In the genomic region with DNA sequence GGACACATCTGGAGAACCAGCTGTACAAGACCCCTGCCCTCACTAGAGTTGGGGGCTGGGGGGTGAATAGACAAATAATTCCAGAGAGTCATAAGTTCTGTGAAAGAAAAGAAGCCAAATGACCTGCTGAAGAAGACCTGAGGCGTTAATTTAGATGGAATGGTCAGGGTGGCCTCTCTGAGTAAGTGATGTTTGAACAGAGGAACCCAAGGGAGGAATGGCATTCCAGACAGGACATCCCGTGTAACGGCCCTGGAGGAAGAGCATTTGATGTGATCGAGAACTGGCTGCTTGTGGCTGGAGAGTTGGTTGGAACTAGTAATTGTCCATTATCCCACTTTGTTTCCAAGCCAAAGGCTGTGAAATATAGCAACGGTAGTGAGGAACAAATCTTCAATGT, we compare ENCODE assay signal across 8 cellular contexts. TPM values are rescaled to one million over a fixed set of nuclear protein-coding genes. Genes with fewer than 3 reads are reported as not detected.
A peak's percentile ranks its signal among the peaks of the same experiment; 100 is the strongest.
DNase-seq lines count a peak whose midpoint lies in the region; ATAC-seq and TF ChIP-seq lines count a peak whose summit lies in the region.

No MANE protein-coding gene starts in this region.

- no peaks in the 10 kb centered on the region for H3K27me3 ChIP-seq in A673 (replicated peaks; ENCODE audit: insufficient read depth, low read depth, low read length, poor library complexity)
- no peaks in the 10 kb centered on the region for H3K27me3 ChIP-seq in IMR-90 (ENCODE audit: control insufficient read depth, insufficient read depth, low read length)
- no peaks in the 10 kb centered on the region for H3K27me3 ChIP-seq in mucosa of rectum (ENCODE audit: control insufficient read depth in 2 of 2, insufficient read depth in 2 of 2, low read length in 2 of 2)

- H3K18ac ChIP-seq in IMR-90 (ENCODE audit: low read depth, low read length) = no peak overlapping the region

- peak overlapping the region; percentile 89 for H2AFZ ChIP-seq in IMR-90 (replicated peaks; ENCODE audit: low read length, poor library complexity)

- H2BK120ac ChIP-seq in IMR-90 (ENCODE audit: low read depth, low read length) = no peak overlapping the region; the same call in 1 of the 2 replicates

- H3K4ac ChIP-seq in IMR-90 (ENCODE audit: low read depth, low read length) = peak overlapping the region; percentile 74

- H3K9me3 Mint-ChIP-seq in central memory CD8-positive, alpha-beta T cell = no peaks in the 10 kb centered on the region

- H3K79me1 ChIP-seq in IMR-90 (ENCODE audit: low read depth in 1 of 2, low read length in 2 of 2) = peaks cover 41 to 47% of the 10 kb centered on the region in 2 experiments

- no peak overlapping the region for H4K5ac ChIP-seq in IMR-90 (ENCODE audit: low read depth, low read length)

- H3K4me3 ChIP-seq in A673 (ENCODE audit: low read depth, low read length, poor library complexity, severe bottlenecking) = peak overlapping the region; percentile 67
- H3K4me3 ChIP-seq in IMR-90 (ENCODE audit: insufficient read depth, low read depth, low read length) = peak overlapping the region; percentile 89
- H3K4me3 ChIP-seq in mucosa of rectum (ENCODE audit: low read length in 2 of 2) = peak overlapping the region; percentile 85 to 93

- peak overlapping the region; percentile 95 for H3K4me2 ChIP-seq in IMR-90 (ENCODE audit: low read depth, low read length)

- H3K4me1 Mint-ChIP-seq in central memory CD8-positive, alpha-beta T cell = peaks cover 51% of the 10 kb centered on the region

- dilution Hi-C loops in IMR-90 (cut with HindIII; ENCODE audit: low sequenced_read_pairs, unreplicated experiment) = no loop called here

- peak overlapping the region; percentile 57; the same call in 1 of the 2 replicates for H2AK5ac ChIP-seq in IMR-90 (ENCODE audit: low read depth, low read length)

- peak overlapping the region; percentile 78 for H3K27ac ChIP-seq in A673 (ENCODE audit: low read depth, low read length, poor library complexity, severe bottlenecking)
- peak overlapping the region; percentile 67; the same call in 1 of the 2 replicates for H3K27ac ChIP-seq in IMR-90 (ENCODE audit: insufficient read depth, low read length)
- peak overlapping the region; percentile 83 to 99 for H3K27ac ChIP-seq in mucosa of rectum (ENCODE audit: low read depth in 2 of 2, low read length in 2 of 2)

- H3K27ac Mint-ChIP-seq in central memory CD8-positive, alpha-beta T cell (ENCODE audit: low read depth) = peak overlapping the region; percentile 99

- CTCF ChIA-PET in A673 (lab: Charles Lee) = no interaction called here
- CTCF ChIA-PET in IMR-90 (lab: Yijun Ruan, JAX) = no interaction called here

- peak overlapping the region; percentile 36; the same call in 1 of the 2 replicates for H4K91ac ChIP-seq in IMR-90 (ENCODE audit: insufficient read depth, low read depth, low read length)

- BruUV-seq in A673 (replicated peaks; lab: Mats Ljungman, UMichigan) (TSS peak; percentile 57), IMR-90 (replicated peaks; lab: Mats Ljungman, UMichigan) (TSS peak; percentile 15)

- peak overlapping the region; percentile 80 for H3K9ac ChIP-seq in IMR-90 (ENCODE audit: low read depth, low read length)
- H3K9ac ChIP-seq in mucosa of rectum (ENCODE audit: low read depth in 1 of 2, low read length in 2 of 2) = peak overlapping the region; percentile 82 to 97

- 57% methylated on average over 1 of the region's 5 CpGs; no CpG with 5 or more reads in 1 of the 2 experiments for WGBS in IMR-90 (ENCODE audit: extremely low coverage in 2 of 2, insufficient read length in 1 of 2), 2 experiments

- H3K27me3 Mint-ChIP-seq in central memory CD8-positive, alpha-beta T cell = no peaks in the 10 kb centered on the region

- no peaks in the 10 kb centered on the region for H4K20me1 ChIP-seq in IMR-90 (ENCODE audit: insufficient read depth, low read length)

- DNase-seq in A673 (ENCODE audit: low spot score) (no peak), IMR-90 (no peak)
- no peak for DNase-seq in central memory CD8-positive, alpha-beta T cell (ENCODE audit: low spot score in 2 of 2)
- DNase-seq in stimulated activated CD4-positive, alpha-beta T cell treated with anti-CD3 and anti-CD28 coated beads, Interleukin-4, amount 100 ng/mL, for 24 hours = no peak
- no peak for DNase-seq in activated effector memory CD4-positive, alpha-beta T cell treated with Interleukin-2 at 50 U/mL for 16 hours

- H2BK15ac ChIP-seq in IMR-90 (ENCODE audit: low read depth, low read length) = no peak overlapping the region

- H3K4me3 Mint-ChIP-seq in central memory CD8-positive, alpha-beta T cell = peak overlapping the region; percentile 99

- no peaks in the 10 kb centered on the region for H3K9me3 ChIP-seq in A673 (ENCODE audit: low read depth, low read length, poor library complexity, severe bottlenecking)
- H3K9me3 ChIP-seq in IMR-90 (ENCODE audit: control insufficient read depth, insufficient read depth, low read length) = no peaks in the 10 kb centered on the region
- no peaks in the 10 kb centered on the region for H3K9me3 ChIP-seq in mucosa of rectum (ENCODE audit: control insufficient read depth in 2 of 2, low read length in 2 of 2)

- no peak overlapping the region for H2BK20ac ChIP-seq in IMR-90 (ENCODE audit: low read depth, low read length)

- H4K8ac ChIP-seq in IMR-90 (ENCODE audit: low read depth in 2 of 2, low read length in 2 of 2) = peak overlapping the region; percentile 80 to 87

- POLR2A ChIA-PET in A673 (lab: Charles Lee; ENCODE audit: low non-redundant PET) (no interaction called here), IMR-90 (lab: Charles Lee; ENCODE audit: unreplicated experiment) (no interaction called here)

- peak overlapping the region; percentile 82 for H3K14ac ChIP-seq in IMR-90 (replicated peaks; ENCODE audit: low read depth, low read length)

- no peak for ATAC-seq in IMR-90 (ENCODE audit: low read depth)
- no peak for ATAC-seq in central memory CD8-positive, alpha-beta T cell (replicated peaks; ENCODE audit: extremely low read depth, poor library complexity, severe bottlenecking)
- no peak for ATAC-seq in GM18502 (IDR thresholded peaks at IDR 0.05; ENCODE audit: poor library complexity, unreplicated experiment)
- no peak for ATAC-seq in activated CD4-positive, CD25-positive, alpha-beta regulatory T cell treated with anti-CD3 and anti-CD28 coated beads, Interleukin-2, amount 50 U/mL, for 24 hours

- peak overlapping the region; percentile 19 for H3K23ac ChIP-seq in IMR-90 (ENCODE audit: low read depth, low read length)

- TF ChIP-seq RAD21 in IMR-90 (IDR thresholded peaks at IDR 0.05; ENCODE audit: low read length) = no peak

- peaks cover 9% of the 10 kb centered on the region; the same call in 1 of the 2 replicates for H3K9me1 ChIP-seq in IMR-90 (ENCODE audit: insufficient read depth, low read length)

- H3K4me1 ChIP-seq in A673 (ENCODE audit: insufficient read depth, low read length, poor library complexity, severe bottlenecking) (peaks cover 20% of the 10 kb centered on the region), IMR-90 (ENCODE audit: control insufficient read depth, insufficient read depth, low read length) (no peaks in the 10 kb centered on the region), mucosa of rectum (ENCODE audit: control insufficient read depth in 2 of 2, insufficient read depth in 2 of 2, low read length in 2 of 2) (peaks cover 15 to 23% of the 10 kb centered on the region in 2 donors)

- no peak for TF ChIP-seq POLR2A in IMR-90 (IDR thresholded peaks at IDR 0.05; ENCODE audit: low read depth, low read length)

- intact Hi-C loops in A673 (cut with micrococcal nuclease; ENCODE audit: unreplicated experiment) (loop anchor here (2.0 to 10.0 kb wide), 2 partner anchors 150 to 774 kb away; a partner anchor contains a TSS), IMR-90 (cut with micrococcal nuclease) (no loop called here)

- H2AK9ac ChIP-seq in IMR-90 (replicated peaks; ENCODE audit: low read depth, low read length, poor library complexity) = peak overlapping the region; percentile 82

- in situ Hi-C loops in IMR-90 (cut with MboI; ENCODE audit: low sequenced_read_pairs) = loop anchor here (25.0 kb wide), 1 partner anchor 263 kb away; a partner anchor contains a TSS

- peaks cover 28% of the 10 kb centered on the region for H3K36me3 ChIP-seq in A673 (ENCODE audit: insufficient read depth, low read length, poor library complexity, severe bottlenecking)
- H3K36me3 ChIP-seq in IMR-90 (ENCODE audit: control insufficient read depth, insufficient read depth, low read length) = peaks cover 8% of the 10 kb centered on the region
- peaks cover 10 to 19% of the 10 kb centered on the region in 2 donors for H3K36me3 ChIP-seq in mucosa of rectum (ENCODE audit: control insufficient read depth in 2 of 2, insufficient read depth in 2 of 2, low read length in 2 of 2)

- H3K56ac ChIP-seq in IMR-90 (ENCODE audit: extremely low read depth, insufficient read depth, low read length) = peak overlapping the region; percentile 58; the same call in 1 of the 2 replicates

- peaks cover 31% of the 10 kb centered on the region for H3K36me3 Mint-ChIP-seq in central memory CD8-positive, alpha-beta T cell (ENCODE audit: insufficient read depth)

- TF ChIP-seq CTCF in A673 (conservative IDR thresholded peaks at IDR 0.05; ENCODE audit: low read depth, low read length) (no peak), IMR-90 (conservative IDR thresholded peaks at IDR 0.05; ENCODE audit: low read depth, low read length) (no peak)

- H2BK5ac ChIP-seq in IMR-90 (ENCODE audit: low read depth, low read length, poor library complexity, severe bottlenecking) = no peak overlapping the region

TF ChIP-seq in IMR-90, 13 proteins besides CTCF, POLR2A, EP300 and RAD21:
- TF ChIP-seq, protein P1, sequence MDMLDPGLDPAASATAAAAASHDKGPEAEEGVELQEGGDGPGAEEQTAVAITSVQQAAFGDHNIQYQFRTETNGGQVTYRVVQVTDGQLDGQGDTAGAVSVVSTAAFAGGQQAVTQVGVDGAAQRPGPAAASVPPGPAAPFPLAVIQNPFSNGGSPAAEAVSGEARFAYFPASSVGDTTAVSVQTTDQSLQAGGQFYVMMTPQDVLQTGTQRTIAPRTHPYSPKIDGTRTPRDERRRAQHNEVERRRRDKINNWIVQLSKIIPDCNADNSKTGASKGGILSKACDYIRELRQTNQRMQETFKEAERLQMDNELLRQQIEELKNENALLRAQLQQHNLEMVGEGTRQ (IDR thresholded peaks at IDR 0.05; ENCODE audit: low read depth, low read length) = no peak
- TF ChIP-seq BHLHE40 (IDR thresholded peaks at IDR 0.05; ENCODE audit: low read depth, low read length) = no peak
- no peak for TF ChIP-seq SMC3 (IDR thresholded peaks at IDR 0.05; ENCODE audit: low read depth, low read length)
- TF ChIP-seq MAFK (IDR thresholded peaks at IDR 0.05; ENCODE audit: low read depth, low read length) = no peak

RNA-seq across cellular contexts. Expression of a gene that starts 1.7 kb away (rescaled TPM):
- 56.5 and 56.8 TPM in 2 replicates for total RNA-seq in A673 (2021)
- 13.8 and 17.2 TPM in 2 replicates for total RNA-seq in IMR-90 (2012; rRNA removed)
- 9.9 and 10.4 TPM in 2 replicates for polyA plus RNA-seq in IMR-90 (2012; rRNA removed)
- polyA plus RNA-seq in IMR-90 (2012; cell fraction: cytosol; rRNA removed) = 2.9 and 3.9 TPM in 2 replicates
- 23.5 and 47.5 TPM in 2 replicates for polyA plus RNA-seq in IMR-90 (2012; cell fraction: nucleus; rRNA removed; ENCODE audit: low replicate concordance)
